14 cellular contexts compared by ENCODE assay signal in genomic region chr4:98204236-98204553, GRCh38. TPM values are rescaled to one million over a fixed set of nuclear protein-coding genes. Genes with fewer than 3 reads are reported as not detected.
DNase-seq lines count a peak whose midpoint lies in the region; ATAC-seq lines count a peak whose summit lies in the region.
"Had no signal": no experiment of that assay in that cellular context is flagged by ENCODE, and none has a peak within 500 bp of the region (broad histone marks: within the 10 kb centered on the region; RNA-seq: fewer than 3 reads in every experiment).

No MANE protein-coding gene starts in this region.

- H3K4me3 ChIP-seq in SK-N-MC: 0 out of 2 replicates have a peak overlapping the region, but pooled peaks have one; percentile 29
- no peak overlapping the region for H3K4me3 ChIP-seq in CD8-positive, alpha-beta memory T cell (ENCODE audit: low read length)
- H3K4me3 ChIP-seq: SJCRH30 had no signal

- DNase-seq in SK-N-MC (ENCODE audit: low read depth, low spot score) (no peak), SK-N-DZ (ENCODE audit: low spot score) (no peak), activated gamma-delta T cell treated with Interleukin-2 at 50 U/mL for 16 hours (no peak), amygdala (lab: John Stamatoyannopoulos, UW) (no peak)
- no peak for DNase-seq in CD8-positive, alpha-beta memory T cell
- DNase-seq: activated T-cell treated with anti-CD3 and anti-CD28 coated beads for 4 hours; HFFc6; NCI-H1694 treated with DMSO at 0.1 percent for 48 hours; SJCRH30; stimulated activated CD4-positive, alpha-beta T cell treated with anti-CD3 and anti-CD28 coated beads, Interleukin-4, amount 100 ng/mL, for 1 hour had no signal

- peaks cover 0 to 12% (median 3%) of the 10 kb centered on the region in 3 donors for H3K36me3 Mint-ChIP-seq in CD8-positive, alpha-beta memory T cell

- H3K4me3 Mint-ChIP-seq in CD8-positive, alpha-beta memory T cell: peak overlapping the region in 2 of 7 donors; percentile 26 to 73
- H3K4me3 Mint-ChIP-seq: HFFc6, nephron had no signal

- peak overlapping the region in 2 of 8 donors; percentile 64 to 82 for H3K27ac Mint-ChIP-seq in CD8-positive, alpha-beta memory T cell
- H3K27ac Mint-ChIP-seq: HFFc6, nephron had no signal

- no peaks in the 10 kb centered on the region for H3K27me3 ChIP-seq in CD8-positive, alpha-beta memory T cell (ENCODE audit: insufficient read depth, low read length, poor library complexity, severe bottlenecking)
- H3K27me3 ChIP-seq: SJCRH30 had no signal

- peaks cover 3 to 17% (median 16%) of the 10 kb centered on the region in 3 donors for H3K4me1 Mint-ChIP-seq in CD8-positive, alpha-beta memory T cell
- H3K4me1 Mint-ChIP-seq: nephron had no signal

- peaks cover 0 to 3% of the 10 kb centered on the region in 2 donors for H3K27me3 Mint-ChIP-seq in CD8-positive, alpha-beta memory T cell

- peaks cover 11 to 20% (median 13%) of the 10 kb centered on the region in 5 donors for H3K9me3 Mint-ChIP-seq in CD8-positive, alpha-beta memory T cell
- H3K9me3 Mint-ChIP-seq: HFFc6 had no signal

- ATAC-seq in GM18519 (IDR thresholded peaks at IDR 0.05; ENCODE audit: low FRiP score, unreplicated experiment) (peak; percentile 55), GM21381 (IDR thresholded peaks at IDR 0.05; ENCODE audit: unreplicated experiment) (peak; percentile 56), HG03066 (IDR thresholded peaks at IDR 0.05; ENCODE audit: low read depth, unreplicated experiment) (peak; percentile 61)

- no peaks in the 10 kb centered on the region for H3K4me1 ChIP-seq in CD8-positive, alpha-beta memory T cell (ENCODE audit: insufficient read depth, low read length)
- H3K4me1 ChIP-seq: SJCRH30 had no signal

- no peaks in the 10 kb centered on the region for H3K36me3 ChIP-seq in SK-N-MC (ENCODE audit: insufficient read depth, low read length)
- no peaks in the 10 kb centered on the region for H3K36me3 ChIP-seq in CD8-positive, alpha-beta memory T cell (ENCODE audit: insufficient read depth, low read length)
- H3K36me3 ChIP-seq: SJCRH30 had no signal

- no peaks in the 10 kb centered on the region for H3K9me3 ChIP-seq in SK-N-MC (ENCODE audit: low read depth, low read length)
- H3K9me3 ChIP-seq in CD8-positive, alpha-beta memory T cell (ENCODE audit: low read length): no peaks in the 10 kb centered on the region
- H3K9me3 ChIP-seq: SJCRH30 had no signal

- CTCF ChIA-PET in CD8-positive, alpha-beta memory T cell (lab: Charles Lee): interaction anchor here (0.6 to 1.1 kb wide), 2 partner anchors 24 to 792 kb away, joined by 3 read pairs; partner anchors contain the start of gene METAP1

- peak overlapping the region; percentile 29 for H3K9ac ChIP-seq in SK-N-MC (ENCODE audit: insufficient read length)

- peak overlapping the region; percentile 92; the same call in 1 of the 2 replicates for H3K27ac ChIP-seq in SK-N-MC
- no peak overlapping the region for H3K27ac ChIP-seq in CD8-positive, alpha-beta memory T cell (ENCODE audit: low read depth, low read length)
- H3K27ac ChIP-seq: SJCRH30 had no signal

- POLR2A ChIA-PET in CD8-positive, alpha-beta memory T cell (lab: Charles Lee): no interaction called here

RNA-seq across cellular contexts. Expression of gene RAP1GDS1, which starts 57.0 kb away (rescaled TPM):
- 55.4 and 63.2 TPM in 2 replicates for polyA plus RNA-seq in SK-N-DZ (2014; cell fraction: cytosol; rRNA removed)
- polyA plus RNA-seq in SK-N-DZ (2014; cell fraction: nucleus; rRNA removed): 21.2 and 30.4 TPM in 2 replicates
- 10 to 100 TPM; 53.7 to 56.4 TPM for total RNA-seq in CD8-positive, alpha-beta memory T cell
- polyA plus RNA-seq in CD8-positive, alpha-beta memory T cell: 40.9 TPM
